Comparison of ENCODE assay signal across 7 cellular contexts in genomic region chr6:160090402-160091239, GRCh38. TPM values are rescaled to one million over a fixed set of nuclear protein-coding genes. Genes with fewer than 3 reads are reported as not detected.
A peak's percentile ranks its signal among the peaks of the same experiment; 100 is the strongest.
DNase-seq lines count a peak whose midpoint lies in the region; ATAC-seq, FAIRE-seq and TF ChIP-seq lines count a peak whose summit lies in the region.
"Not testable (repeated sequence)": the region's sequence is repeated elsewhere in the genome, so short reads cannot be mapped to it uniquely, and the experiment has no call there.

No MANE protein-coding gene starts in this region.

- not testable (repeated sequence) for H3K27me3 Mint-ChIP-seq in activated naive CD8-positive, alpha-beta T cell treated with anti-CD3 and anti-CD28 coated beads, Interleukin-2, amount 10 ng/mL, durations not matched to agents 7 days and 5 days

- H3K4me3 Mint-ChIP-seq in activated naive CD8-positive, alpha-beta T cell treated with anti-CD3 and anti-CD28 coated beads, Interleukin-2, amount 10 ng/mL, durations not matched to agents 7 days and 5 days = not testable (repeated sequence)

- not testable (repeated sequence) for DNase-seq in GM12891 (ENCODE audit: insufficient read length, low spot score); activated naive CD8-positive, alpha-beta T cell treated with anti-CD3 and anti-CD28 coated beads, Interleukin-2, amount 10 ng/mL, durations not matched to agents 7 days and 5 days
- peak; percentile 17 for DNase-seq in NCI-H2107 treated with DMSO at 0.1 percent for 48 hours (lab: John Stamatoyannopoulos, UW; ENCODE audit: unreplicated experiment)

- peaks cover 10 to 12% of the 10 kb centered on the region in 2 donors for H3K4me1 ChIP-seq in duodenal mucosa (ENCODE audit: control insufficient read depth in 1 of 2, insufficient read depth in 2 of 2, low read length in 2 of 2)
- H3K4me1 ChIP-seq in liver (ENCODE audit: control insufficient read depth in 4 of 4, insufficient read depth in 4 of 4, low read length in 3 of 4) = peaks cover 9 to 37% (median 28%) of the 10 kb centered on the region in 4 donors
- not testable (repeated sequence) for H3K4me1 ChIP-seq in muscle layer of duodenum (ENCODE audit: control insufficient read depth in 1 of 2, insufficient read depth in 2 of 2, low read length in 2 of 2); rectal smooth muscle tissue (ENCODE audit: control insufficient read depth, insufficient read depth, low read length)

- H3K4me1 Mint-ChIP-seq in activated naive CD8-positive, alpha-beta T cell treated with anti-CD3 and anti-CD28 coated beads, Interleukin-2, amount 10 ng/mL, durations not matched to agents 7 days and 5 days = not testable (repeated sequence)

- peaks cover 40 to 78% of the 10 kb centered on the region in 2 donors for H3K36me3 ChIP-seq in duodenal mucosa (ENCODE audit: control insufficient read depth in 1 of 2, insufficient read depth in 2 of 2, low read length in 2 of 2)
- peaks cover 6 to 53% (median 41%) of the 10 kb centered on the region in 4 donors for H3K36me3 ChIP-seq in liver (ENCODE audit: control insufficient read depth in 4 of 4, insufficient read depth in 3 of 4, low read depth in 1 of 4, low read length in 3 of 4)
- H3K36me3 ChIP-seq in muscle layer of duodenum (ENCODE audit: control insufficient read depth in 1 of 2, insufficient read depth in 2 of 2, low read length in 2 of 2) = peaks cover 52 to 81% of the 10 kb centered on the region in 2 donors
- peaks cover 54% of the 10 kb centered on the region for H3K36me3 ChIP-seq in rectal smooth muscle tissue (ENCODE audit: control insufficient read depth, insufficient read depth, low read length)

- H3K9ac ChIP-seq in duodenal mucosa (ENCODE audit: low read depth in 1 of 2, low read length in 2 of 2); rectal smooth muscle tissue (ENCODE audit: low read length): not testable (repeated sequence)
- H3K9ac ChIP-seq in liver (ENCODE audit: low read depth in 1 of 2, low read length in 2 of 2) = peak overlapping the region in 1 of 2 donors; percentile 33

- H3K36me3 Mint-ChIP-seq in activated naive CD8-positive, alpha-beta T cell treated with anti-CD3 and anti-CD28 coated beads, Interleukin-2, amount 10 ng/mL, durations not matched to agents 7 days and 5 days = peaks cover 25% of the 10 kb centered on the region

- ATAC-seq in activated naive CD8-positive, alpha-beta T cell treated with anti-CD3 and anti-CD28 coated beads, Interleukin-2, amount 10 ng/mL, durations not matched to agents 7 days and 5 days (ENCODE audit: low read depth) = not testable (repeated sequence)

- POLR2A ChIA-PET in activated naive CD8-positive, alpha-beta T cell treated with anti-CD3 and anti-CD28 coated beads, Interleukin-2, amount 10 ng/mL, durations not matched to agents 7 days and 5 days (lab: Charles Lee) = not testable (repeated sequence)

- H3K27ac Mint-ChIP-seq in activated naive CD8-positive, alpha-beta T cell treated with anti-CD3 and anti-CD28 coated beads, Interleukin-2, amount 10 ng/mL, durations not matched to agents 7 days and 5 days = peak overlapping the region; percentile 25

- not testable (repeated sequence) for TF ChIP-seq CTCF in liver (IDR thresholded peaks at IDR 0.05; ENCODE audit: low read depth, low read length, missing input control)

- not testable (repeated sequence) for H3K9me3 Mint-ChIP-seq in activated naive CD8-positive, alpha-beta T cell treated with anti-CD3 and anti-CD28 coated beads, Interleukin-2, amount 10 ng/mL, durations not matched to agents 7 days and 5 days

- H3K27ac ChIP-seq in duodenal mucosa (ENCODE audit: low read depth, low read length) = peak overlapping the region; percentile 61
- not testable (repeated sequence) for H3K27ac ChIP-seq in liver (ENCODE audit: low read depth in 1 of 2, low read length in 2 of 2)
- peak overlapping the region; percentile 37 for H3K27ac ChIP-seq in muscle layer of duodenum (ENCODE audit: low read length)
- H3K27ac ChIP-seq in rectal smooth muscle tissue (ENCODE audit: low read depth, low read length) = peak overlapping the region; percentile 75

- TF ChIP-seq RAD21 in liver (IDR thresholded peaks at IDR 0.05) = not testable (repeated sequence)

- 86% methylated on average over 31 of the region's 32 CpGs for WGBS in liver

- FAIRE-seq in GM12891 (lab: Jason Lieb, UNC) = peak; percentile 66

- TF ChIP-seq POLR2A in GM12891 (IDR thresholded peaks at IDR 0.05; ENCODE audit: low read depth, low read length) = not testable (repeated sequence)

- H3K27me3 ChIP-seq in duodenal mucosa (ENCODE audit: control insufficient read depth in 1 of 2, insufficient read depth in 2 of 2, low read length in 2 of 2); liver (ENCODE audit: control insufficient read depth in 4 of 4, insufficient read depth in 4 of 4, low read length in 3 of 4); muscle layer of duodenum (ENCODE audit: low read depth, low read length); rectal smooth muscle tissue (ENCODE audit: control insufficient read depth, insufficient read depth, low read length): not testable (repeated sequence)

- not testable (repeated sequence) for H3K9me3 ChIP-seq in duodenal mucosa (ENCODE audit: control insufficient read depth in 1 of 2, low read length in 2 of 2); liver (ENCODE audit: control insufficient read depth in 4 of 4, low read length in 3 of 4); muscle layer of duodenum (ENCODE audit: control insufficient read depth in 1 of 2, low read length in 2 of 2)

- H3K4me3 ChIP-seq in duodenal mucosa (ENCODE audit: low read depth in 1 of 2, low read length in 2 of 2) = peak overlapping the region in 1 of 2 donors; percentile 9
- not testable (repeated sequence) for H3K4me3 ChIP-seq in liver (ENCODE audit: low read depth in 1 of 3, low read length in 3 of 3); muscle layer of duodenum (ENCODE audit: low read depth in 1 of 2, low read length in 2 of 2); rectal smooth muscle tissue (ENCODE audit: low read length)

TF ChIP-seq in liver, 16 proteins besides CTCF, POLR2A, EP300 and RAD21:
- peak; percentile 60 to 80 for TF ChIP-seq HNF4A (conservative IDR thresholded peaks at IDR 0.05)
- TF ChIP-seq HNF4G (IDR thresholded peaks at IDR 0.05) = peak; percentile 16
- peak in 1 of 2 donors; percentile 36 for TF ChIP-seq RXRA (IDR thresholded peaks at IDR 0.05)
TF ChIP-seq in liver: peak in this region for 3; not testable (repeated sequence) for 13.

RNA-seq across cellular contexts. Expression of gene SLC22A1, which starts 31.0 kb away (rescaled TPM):
- 1.2 TPM for polyA plus RNA-seq in GM12891 (2012; ENCODE audit: low read depth, missing spikeins)
- total RNA-seq in activated naive CD8-positive, alpha-beta T cell treated with anti-CD3 and anti-CD28 coated beads, Interleukin-2, amount 10 ng/mL, durations not matched to agents 7 days and 5 days = 1 to 10 TPM; 1.2 to 1.8 TPM
- 100 to 1,000 TPM in 1 of 2 donors, under 1 TPM in 1; 0.79 to 407 TPM for total RNA-seq in liver
- polyA plus RNA-seq in liver = 1,000 to 10,000 TPM in 1 of 2 donors, 100 to 1,000 TPM in 1; 471 to 1,107 TPM
